Comparison of ENCODE assay signal across 7 cellular contexts in genomic region chr17:7237266-7237760, GRCh38. TPM values are rescaled to one million over a fixed set of nuclear protein-coding genes. Genes with fewer than 3 reads are reported as not detected.
A peak's percentile ranks its signal among the peaks of the same experiment; 100 is the strongest.
DNase-seq lines count a peak whose midpoint lies in the region; ATAC-seq lines count a peak whose summit lies in the region.

No MANE protein-coding gene starts in this region.

- ATAC-seq in stimulated activated naive CD8-positive, alpha-beta T cell treated with anti-CD3 and anti-CD28 coated beads, Interleukin-15, amount 100 ng/mL, for 72 hours: no peak
- ATAC-seq in HG03159 (IDR thresholded peaks at IDR 0.05; ENCODE audit: unreplicated experiment): no peak
- no peak for ATAC-seq in HG03045 (IDR thresholded peaks at IDR 0.05; ENCODE audit: unreplicated experiment)

- H3K9me3 Mint-ChIP-seq in activated naive CD8-positive, alpha-beta T cell treated with anti-CD3 and anti-CD28 coated beads for 36 hours: no peaks in the 10 kb centered on the region
- H3K9me3 Mint-ChIP-seq in stimulated activated naive CD8-positive, alpha-beta T cell treated with anti-CD3 and anti-CD28 coated beads, Interleukin-15, amount 100 ng/mL, for 72 hours: no peaks in the 10 kb centered on the region

- H3K4me1 ChIP-seq in HUES6 (ENCODE audit: control insufficient read depth, insufficient read depth, low read length) (peaks cover 16% of the 10 kb centered on the region; the same call in 1 of the 2 replicates), iPS-20b (ENCODE audit: insufficient read depth, low read length) (peaks cover 24% of the 10 kb centered on the region)

- H3K9me3 ChIP-seq in HUES6 (ENCODE audit: control insufficient read depth, insufficient read depth, low read depth, low read length): no peaks in the 10 kb centered on the region
- no peaks in the 10 kb centered on the region for H3K9me3 ChIP-seq in iPS-20b (ENCODE audit: insufficient read depth, low read depth, low read length)

- no peaks in the 10 kb centered on the region for H3K27me3 Mint-ChIP-seq in activated naive CD8-positive, alpha-beta T cell treated with anti-CD3 and anti-CD28 coated beads for 36 hours
- H3K27me3 Mint-ChIP-seq in stimulated activated naive CD8-positive, alpha-beta T cell treated with anti-CD3 and anti-CD28 coated beads, Interleukin-15, amount 100 ng/mL, for 72 hours: no peaks in the 10 kb centered on the region

- H3K4me3 ChIP-seq in HUES6 (ENCODE audit: low read depth, low read length) (peak overlapping the region; percentile 95), iPS-20b (ENCODE audit: low read length) (peak overlapping the region; percentile 68)

- peaks cover 39% of the 10 kb centered on the region for H3K36me3 Mint-ChIP-seq in activated naive CD8-positive, alpha-beta T cell treated with anti-CD3 and anti-CD28 coated beads for 36 hours

- peak overlapping the region; percentile 98 for H3K4me3 Mint-ChIP-seq in activated naive CD8-positive, alpha-beta T cell treated with anti-CD3 and anti-CD28 coated beads for 36 hours
- peak overlapping the region; percentile 96 to 98 for H3K4me3 Mint-ChIP-seq in stimulated activated naive CD8-positive, alpha-beta T cell treated with anti-CD3 and anti-CD28 coated beads, Interleukin-15, amount 100 ng/mL, for 72 hours

- H3K27ac Mint-ChIP-seq in activated naive CD8-positive, alpha-beta T cell treated with anti-CD3 and anti-CD28 coated beads for 36 hours: peak overlapping the region; percentile 97
- H3K27ac Mint-ChIP-seq in stimulated activated naive CD8-positive, alpha-beta T cell treated with anti-CD3 and anti-CD28 coated beads, Interleukin-15, amount 100 ng/mL, for 72 hours: peak overlapping the region in 1 of 2 donors; percentile 16

- H3K27ac ChIP-seq in HUES6 (ENCODE audit: low read depth, low read length): no peak overlapping the region; the same call in 1 of the 2 replicates
- peak overlapping the region; percentile 72 for H3K27ac ChIP-seq in iPS-20b (ENCODE audit: low read length)

- peaks cover 38% of the 10 kb centered on the region for H3K36me3 ChIP-seq in HUES6 (ENCODE audit: control insufficient read depth, insufficient read depth, low read length)
- peaks cover 39% of the 10 kb centered on the region for H3K36me3 ChIP-seq in iPS-20b (ENCODE audit: insufficient read depth, low read depth, low read length)

- H3K27me3 ChIP-seq in HUES6 (ENCODE audit: control insufficient read depth, insufficient read depth, low read length) (no peaks in the 10 kb centered on the region), iPS-20b (ENCODE audit: insufficient read depth, low read length) (no peaks in the 10 kb centered on the region)

- H3K4me1 Mint-ChIP-seq in activated naive CD8-positive, alpha-beta T cell treated with anti-CD3 and anti-CD28 coated beads for 36 hours: peaks cover 58% of the 10 kb centered on the region
- peaks cover 79% of the 10 kb centered on the region for H3K4me1 Mint-ChIP-seq in stimulated activated naive CD8-positive, alpha-beta T cell treated with anti-CD3 and anti-CD28 coated beads, Interleukin-15, amount 100 ng/mL, for 72 hours

- H3K9ac ChIP-seq in HUES6 (ENCODE audit: low read length): peak overlapping the region; percentile 60
- peak overlapping the region; percentile 70; the same call in 1 of the 2 replicates for H3K9ac ChIP-seq in iPS-20b (ENCODE audit: low read depth, low read length)

- DNase-seq in activated naive CD8-positive, alpha-beta T cell treated with anti-CD3 and anti-CD28 coated beads for 36 hours: no peak
- no peak for DNase-seq in stimulated activated naive CD8-positive, alpha-beta T cell treated with anti-CD3 and anti-CD28 coated beads, Interleukin-15, amount 100 ng/mL, for 72 hours
- no peak for DNase-seq in NCI-H2171 treated with DMSO at 0.1 percent for 48 hours (lab: John Stamatoyannopoulos, UW)

RNA-seq across cellular contexts. Expression of gene PHF23, which starts 1.9 kb away (rescaled TPM):
- total RNA-seq in activated naive CD8-positive, alpha-beta T cell treated with anti-CD3 and anti-CD28 coated beads for 36 hours: 10 to 100 TPM; 28.1 to 28.8 TPM

RNA-seq across cellular contexts. Expression of gene DVL2, which starts 3.0 kb away (rescaled TPM):
- 10 to 100 TPM; 64.4 to 66.5 TPM for total RNA-seq in activated naive CD8-positive, alpha-beta T cell treated with anti-CD3 and anti-CD28 coated beads for 36 hours

RNA-seq across cellular contexts. Expression of gene GABARAP, which starts 4.9 kb away (rescaled TPM):
- total RNA-seq in activated naive CD8-positive, alpha-beta T cell treated with anti-CD3 and anti-CD28 coated beads for 36 hours: 100 to 1,000 TPM; 112 to 113 TPM

RNA-seq across cellular contexts. Expression of gene CTDNEP1, which starts 14.2 kb away (rescaled TPM):
- 100 to 1,000 TPM; 180 to 191 TPM for total RNA-seq in activated naive CD8-positive, alpha-beta T cell treated with anti-CD3 and anti-CD28 coated beads for 36 hours

RNA-seq across cellular contexts. Expression of gene ELP5, which starts 14.7 kb away (rescaled TPM):
- 100 to 1,000 TPM in 1 of 2 experiments, 10 to 100 TPM in 1; 99.0 to 110 TPM for total RNA-seq in activated naive CD8-positive, alpha-beta T cell treated with anti-CD3 and anti-CD28 coated beads for 36 hours
